Comparison of ENCODE assay signal across 2 cellular contexts in the genomic region with DNA sequence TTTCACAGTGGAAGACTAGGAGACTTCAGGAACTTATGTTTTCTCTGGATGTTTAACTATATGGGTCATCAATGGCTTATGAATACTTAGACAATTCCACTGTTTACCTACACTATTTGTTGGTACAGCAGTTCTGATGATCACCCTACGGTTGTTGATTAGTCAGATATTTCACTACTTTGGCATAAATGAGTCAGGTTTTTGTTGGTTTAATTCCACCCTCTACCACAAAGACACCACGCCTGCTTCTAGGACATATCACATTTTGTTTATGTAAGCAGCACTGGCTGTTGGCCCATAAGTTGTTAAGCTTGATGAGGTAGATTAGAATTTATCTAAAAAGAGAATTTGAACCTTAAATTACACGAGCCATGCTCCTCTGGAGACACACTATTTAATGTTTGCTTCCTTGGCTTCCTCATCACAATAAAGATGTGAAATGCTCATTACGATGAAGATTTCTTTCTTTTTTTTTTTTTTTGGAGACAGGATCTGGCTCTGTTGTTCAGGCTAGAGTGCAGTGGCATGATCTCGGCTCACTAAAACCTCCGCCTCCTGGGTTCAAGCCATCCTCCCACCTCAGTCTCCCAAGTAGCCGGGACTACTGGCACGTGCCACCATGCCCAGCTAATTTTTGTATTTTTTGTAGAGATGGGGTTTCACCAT.
TF ChIP-seq lines count a peak whose summit lies in the region.

No MANE protein-coding gene starts in this region.

TF ChIP-seq in K562, 482 proteins besides CTCF, POLR2A, EP300 and RAD21:
- TF ChIP-seq JUNB (CRISPR knock-in tag; conservative IDR thresholded peaks at IDR 0.05) = no peak
- TF ChIP-seq SMARCE1 (IDR thresholded peaks at IDR 0.05) = 0 out of 2 replicates have a peak, but pooled peaks have one; percentile 16
- TF ChIP-seq, protein P1, sequence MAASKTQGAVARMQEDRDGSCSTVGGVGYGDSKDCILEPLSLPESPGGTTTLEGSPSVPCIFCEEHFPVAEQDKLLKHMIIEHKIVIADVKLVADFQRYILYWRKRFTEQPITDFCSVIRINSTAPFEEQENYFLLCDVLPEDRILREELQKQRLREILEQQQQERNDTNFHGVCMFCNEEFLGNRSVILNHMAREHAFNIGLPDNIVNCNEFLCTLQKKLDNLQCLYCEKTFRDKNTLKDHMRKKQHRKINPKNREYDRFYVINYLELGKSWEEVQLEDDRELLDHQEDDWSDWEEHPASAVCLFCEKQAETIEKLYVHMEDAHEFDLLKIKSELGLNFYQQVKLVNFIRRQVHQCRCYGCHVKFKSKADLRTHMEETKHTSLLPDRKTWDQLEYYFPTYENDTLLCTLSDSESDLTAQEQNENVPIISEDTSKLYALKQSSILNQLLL (CRISPR knock-in tag; IDR thresholded peaks at IDR 0.05; ENCODE audit: borderline replicate concordance) = no peak
- TF ChIP-seq CBFA2T3 (IDR thresholded peaks at IDR 0.05) = 0 out of 2 replicates have a peak, but pooled peaks have one; percentile 2
- TF ChIP-seq PRPF4 (IDR thresholded peaks at IDR 0.05; ENCODE audit: insufficient read depth, low read depth, low read length, poor library complexity, severe bottlenecking) = no peak
- TF ChIP-seq KLF16 (IDR thresholded peaks at IDR 0.05) = no peak
- TF ChIP-seq SREBF1 (IDR thresholded peaks at IDR 0.05; ENCODE audit: borderline replicate concordance, low read depth, low read length) = no peak
- 0 out of 2 replicates have a peak, but pooled peaks have one; percentile 26 for TF ChIP-seq C11orf30 (IDR thresholded peaks at IDR 0.05; ENCODE audit: low read depth)
- TF ChIP-seq TEAD1 (CRISPR knock-in tag; IDR thresholded peaks at IDR 0.05) = no peak
- TF ChIP-seq, protein P2, sequence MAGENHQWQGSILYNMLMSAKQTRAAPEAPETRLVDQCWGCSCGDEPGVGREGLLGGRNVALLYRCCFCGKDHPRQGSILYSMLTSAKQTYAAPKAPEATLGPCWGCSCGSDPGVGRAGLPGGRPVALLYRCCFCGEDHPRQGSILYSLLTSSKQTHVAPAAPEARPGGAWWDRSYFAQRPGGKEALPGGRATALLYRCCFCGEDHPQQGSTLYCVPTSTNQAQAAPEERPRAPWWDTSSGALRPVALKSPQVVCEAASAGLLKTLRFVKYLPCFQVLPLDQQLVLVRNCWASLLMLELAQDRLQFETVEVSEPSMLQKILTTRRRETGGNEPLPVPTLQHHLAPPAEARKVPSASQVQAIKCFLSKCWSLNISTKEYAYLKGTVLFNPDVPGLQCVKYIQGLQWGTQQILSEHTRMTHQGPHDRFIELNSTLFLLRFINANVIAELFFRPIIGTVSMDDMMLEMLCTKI (IDR thresholded peaks at IDR 0.05; ENCODE audit: partially characterized antibody) = no peak
- TF ChIP-seq MAFG (tag; conservative IDR thresholded peaks at IDR 0.05) = 0 out of 2 replicates have a peak, but pooled peaks have one; percentile 11
- no peak for TF ChIP-seq MEF2D (tag; conservative IDR thresholded peaks at IDR 0.05; ENCODE audit: low read depth)
- peak; percentile 31 for TF ChIP-seq MAFK (IDR thresholded peaks at IDR 0.05; ENCODE audit: low read length)
- peak; percentile 84 for TF ChIP-seq NFIC (IDR thresholded peaks at IDR 0.05)
- TF ChIP-seq ZNF316 (IDR thresholded peaks at IDR 0.05) = peak; percentile 28; the same call in 1 of the 2 replicates
- TF ChIP-seq NFE2 (IDR thresholded peaks at IDR 0.05; ENCODE audit: low read depth) = peak; percentile 25; the same call in 1 of the 2 replicates
- TF ChIP-seq, protein P3, sequence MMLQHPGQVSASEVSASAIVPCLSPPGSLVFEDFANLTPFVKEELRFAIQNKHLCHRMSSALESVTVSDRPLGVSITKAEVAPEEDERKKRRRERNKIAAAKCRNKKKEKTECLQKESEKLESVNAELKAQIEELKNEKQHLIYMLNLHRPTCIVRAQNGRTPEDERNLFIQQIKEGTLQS (IDR thresholded peaks at IDR 0.05) = peak; percentile 32; the same call in 1 of the 2 replicates
- TF ChIP-seq, protein P3 (CRISPR knock-in tag; conservative IDR thresholded peaks at IDR 0.05) = no peak
- no peak for TF ChIP-seq EP400 (IDR thresholded peaks at IDR 0.05)
- TF ChIP-seq, protein P4, sequence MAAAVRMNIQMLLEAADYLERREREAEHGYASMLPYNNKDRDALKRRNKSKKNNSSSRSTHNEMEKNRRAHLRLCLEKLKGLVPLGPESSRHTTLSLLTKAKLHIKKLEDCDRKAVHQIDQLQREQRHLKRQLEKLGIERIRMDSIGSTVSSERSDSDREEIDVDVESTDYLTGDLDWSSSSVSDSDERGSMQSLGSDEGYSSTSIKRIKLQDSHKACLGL (CRISPR knock-in tag; IDR thresholded peaks at IDR 0.05; ENCODE audit: borderline replicate concordance, poor library complexity, severe bottlenecking) = no peak
- TF ChIP-seq, protein P5, sequence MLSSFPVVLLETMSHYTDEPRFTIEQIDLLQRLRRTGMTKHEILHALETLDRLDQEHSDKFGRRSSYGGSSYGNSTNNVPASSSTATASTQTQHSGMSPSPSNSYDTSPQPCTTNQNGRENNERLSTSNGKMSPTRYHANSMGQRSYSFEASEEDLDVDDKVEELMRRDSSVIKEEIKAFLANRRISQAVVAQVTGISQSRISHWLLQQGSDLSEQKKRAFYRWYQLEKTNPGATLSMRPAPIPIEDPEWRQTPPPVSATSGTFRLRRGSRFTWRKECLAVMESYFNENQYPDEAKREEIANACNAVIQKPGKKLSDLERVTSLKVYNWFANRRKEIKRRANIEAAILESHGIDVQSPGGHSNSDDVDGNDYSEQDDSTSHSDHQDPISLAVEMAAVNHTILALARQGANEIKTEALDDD (IDR thresholded peaks at IDR 0.05) = peak; percentile 37; the same call in 1 of the 2 replicates
- no peak for TF ChIP-seq KDM1A (IDR thresholded peaks at IDR 0.05)
- TF ChIP-seq FOSL1 (tag; conservative IDR thresholded peaks at IDR 0.05) = peak; percentile 69
- TF ChIP-seq, protein P6, sequence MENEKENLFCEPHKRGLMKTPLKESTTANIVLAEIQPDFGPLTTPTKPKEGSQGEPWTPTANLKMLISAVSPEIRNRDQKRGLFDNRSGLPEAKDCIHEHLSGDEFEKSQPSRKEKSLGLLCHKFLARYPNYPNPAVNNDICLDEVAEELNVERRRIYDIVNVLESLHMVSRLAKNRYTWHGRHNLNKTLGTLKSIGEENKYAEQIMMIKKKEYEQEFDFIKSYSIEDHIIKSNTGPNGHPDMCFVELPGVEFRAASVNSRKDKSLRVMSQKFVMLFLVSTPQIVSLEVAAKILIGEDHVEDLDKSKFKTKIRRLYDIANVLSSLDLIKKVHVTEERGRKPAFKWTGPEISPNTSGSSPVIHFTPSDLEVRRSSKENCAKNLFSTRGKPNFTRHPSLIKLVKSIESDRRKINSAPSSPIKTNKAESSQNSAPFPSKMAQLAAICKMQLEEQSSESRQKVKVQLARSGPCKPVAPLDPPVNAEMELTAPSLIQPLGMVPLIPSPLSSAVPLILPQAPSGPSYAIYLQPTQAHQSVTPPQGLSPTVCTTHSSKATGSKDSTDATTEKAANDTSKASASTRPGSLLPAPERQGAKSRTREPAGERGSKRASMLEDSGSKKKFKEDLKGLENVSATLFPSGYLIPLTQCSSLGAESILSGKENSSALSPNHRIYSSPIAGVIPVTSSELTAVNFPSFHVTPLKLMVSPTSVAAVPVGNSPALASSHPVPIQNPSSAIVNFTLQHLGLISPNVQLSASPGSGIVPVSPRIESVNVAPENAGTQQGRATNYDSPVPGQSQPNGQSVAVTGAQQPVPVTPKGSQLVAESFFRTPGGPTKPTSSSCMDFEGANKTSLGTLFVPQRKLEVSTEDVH (IDR thresholded peaks at IDR 0.05; ENCODE audit: low read depth, partially characterized antibody) = no peak

TF ChIP-seq in WTC11, 78 proteins besides CTCF, POLR2A, EP300 and RAD21:
- TF ChIP-seq TEAD4 (CRISPR knock-in tag; IDR thresholded peaks at IDR 0.05) = no peak
- TF ChIP-seq FOXJ3 (CRISPR knock-in tag; IDR thresholded peaks at IDR 0.05; ENCODE audit: borderline replicate concordance) = no peak
- TF ChIP-seq TCF7 (CRISPR knock-in tag; IDR thresholded peaks at IDR 0.05; ENCODE audit: low read depth) = no peak
